Comparison of ENCODE assay signal across 1 cellular context in genomic region chrX:48590203-48591103, GRCh38.
TF ChIP-seq lines count a peak whose summit lies in the region.

No MANE protein-coding gene starts in this region.

TF ChIP-seq in GM12878, 131 proteins besides CTCF, POLR2A, EP300 and RAD21 (continued from another document):
- TF ChIP-seq, protein P1, sequence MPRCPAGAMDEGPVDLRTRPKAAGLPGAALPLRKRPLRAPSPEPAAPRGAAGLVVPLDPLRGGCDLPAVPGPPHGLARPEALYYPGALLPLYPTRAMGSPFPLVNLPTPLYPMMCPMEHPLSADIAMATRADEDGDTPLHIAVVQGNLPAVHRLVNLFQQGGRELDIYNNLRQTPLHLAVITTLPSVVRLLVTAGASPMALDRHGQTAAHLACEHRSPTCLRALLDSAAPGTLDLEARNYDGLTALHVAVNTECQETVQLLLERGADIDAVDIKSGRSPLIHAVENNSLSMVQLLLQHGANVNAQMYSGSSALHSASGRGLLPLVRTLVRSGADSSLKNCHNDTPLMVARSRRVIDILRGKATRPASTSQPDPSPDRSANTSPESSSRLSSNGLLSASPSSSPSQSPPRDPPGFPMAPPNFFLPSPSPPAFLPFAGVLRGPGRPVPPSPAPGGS (IDR thresholded peaks at IDR 0.05; ENCODE audit: borderline replicate concordance, insufficient read depth, low read depth, low read length, poor library complexity, severe bottlenecking) = no peak
- TF ChIP-seq NBN (IDR thresholded peaks at IDR 0.05) = no peak
- TF ChIP-seq SUZ12 (IDR thresholded peaks at IDR 0.05; ENCODE audit: unreplicated experiment) = no peak
- TF ChIP-seq SPI1 (IDR thresholded peaks at IDR 0.05; ENCODE audit: borderline replicate concordance, insufficient read depth, low read depth, low read length) = peak; percentile 24; the same call in 1 of the 2 replicates
